2 cellular contexts compared by ENCODE assay signal in the genomic region with DNA sequence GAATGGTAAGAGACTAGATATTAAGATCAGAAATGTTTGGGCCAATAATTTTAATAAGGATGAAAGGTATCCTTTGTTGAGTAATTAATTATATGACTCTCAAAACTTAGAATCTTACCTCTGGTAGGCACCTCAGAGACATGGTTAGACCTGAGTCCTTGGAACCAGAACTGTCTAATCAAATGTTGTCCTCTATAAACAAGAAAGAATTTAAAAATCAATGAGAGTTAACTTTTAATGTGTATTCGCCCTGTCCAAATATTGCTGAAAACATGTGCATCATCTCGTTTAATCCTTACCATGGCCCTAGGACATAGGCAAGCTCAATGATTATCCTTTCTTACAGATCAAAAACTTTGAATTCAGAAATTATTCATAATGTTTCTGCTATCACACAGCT.
TF ChIP-seq lines count a peak whose summit lies in the region.

No MANE protein-coding gene starts in this region.

TF ChIP-seq in HepG2, 621 proteins besides CTCF, POLR2A, EP300 and RAD21:
- TF ChIP-seq, protein P1, sequence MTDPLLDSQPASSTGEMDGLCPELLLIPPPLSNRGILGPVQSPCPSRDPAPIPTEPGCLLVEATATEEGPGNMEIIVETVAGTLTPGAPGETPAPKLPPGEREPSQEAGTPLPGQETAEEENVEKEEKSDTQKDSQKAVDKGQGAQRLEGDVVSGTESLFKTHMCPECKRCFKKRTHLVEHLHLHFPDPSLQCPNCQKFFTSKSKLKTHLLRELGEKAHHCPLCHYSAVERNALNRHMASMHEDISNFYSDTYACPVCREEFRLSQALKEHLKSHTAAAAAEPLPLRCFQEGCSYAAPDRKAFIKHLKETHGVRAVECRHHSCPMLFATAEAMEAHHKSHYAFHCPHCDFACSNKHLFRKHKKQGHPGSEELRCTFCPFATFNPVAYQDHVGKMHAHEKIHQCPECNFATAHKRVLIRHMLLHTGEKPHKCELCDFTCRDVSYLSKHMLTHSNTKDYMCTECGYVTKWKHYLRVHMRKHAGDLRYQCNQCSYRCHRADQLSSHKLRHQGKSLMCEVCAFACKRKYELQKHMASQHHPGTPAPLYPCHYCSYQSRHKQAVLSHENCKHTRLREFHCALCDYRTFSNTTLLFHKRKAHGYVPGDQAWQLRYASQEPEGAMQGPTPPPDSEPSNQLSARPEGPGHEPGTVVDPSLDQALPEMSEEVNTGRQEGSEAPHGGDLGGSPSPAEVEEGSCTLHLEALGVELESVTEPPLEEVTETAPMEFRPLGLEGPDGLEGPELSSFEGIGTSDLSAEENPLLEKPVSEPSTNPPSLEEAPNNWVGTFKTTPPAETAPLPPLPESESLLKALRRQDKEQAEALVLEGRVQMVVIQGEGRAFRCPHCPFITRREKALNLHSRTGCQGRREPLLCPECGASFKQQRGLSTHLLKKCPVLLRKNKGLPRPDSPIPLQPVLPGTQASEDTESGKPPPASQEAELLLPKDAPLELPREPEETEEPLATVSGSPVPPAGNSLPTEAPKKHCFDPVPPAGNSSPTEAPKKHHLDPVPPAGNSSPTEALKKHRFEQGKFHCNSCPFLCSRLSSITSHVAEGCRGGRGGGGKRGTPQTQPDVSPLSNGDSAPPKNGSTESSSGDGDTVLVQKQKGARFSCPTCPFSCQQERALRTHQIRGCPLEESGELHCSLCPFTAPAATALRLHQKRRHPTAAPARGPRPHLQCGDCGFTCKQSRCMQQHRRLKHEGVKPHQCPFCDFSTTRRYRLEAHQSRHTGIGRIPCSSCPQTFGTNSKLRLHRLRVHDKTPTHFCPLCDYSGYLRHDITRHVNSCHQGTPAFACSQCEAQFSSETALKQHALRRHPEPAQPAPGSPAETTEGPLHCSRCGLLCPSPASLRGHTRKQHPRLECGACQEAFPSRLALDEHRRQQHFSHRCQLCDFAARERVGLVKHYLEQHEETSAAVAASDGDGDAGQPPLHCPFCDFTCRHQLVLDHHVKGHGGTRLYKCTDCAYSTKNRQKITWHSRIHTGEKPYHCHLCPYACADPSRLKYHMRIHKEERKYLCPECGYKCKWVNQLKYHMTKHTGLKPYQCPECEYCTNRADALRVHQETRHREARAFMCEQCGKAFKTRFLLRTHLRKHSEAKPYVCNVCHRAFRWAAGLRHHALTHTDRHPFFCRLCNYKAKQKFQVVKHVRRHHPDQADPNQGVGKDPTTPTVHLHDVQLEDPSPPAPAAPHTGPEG (CRISPR knock-in tag; IDR thresholded peaks at IDR 0.05): no peak
- TF ChIP-seq, protein P2, sequence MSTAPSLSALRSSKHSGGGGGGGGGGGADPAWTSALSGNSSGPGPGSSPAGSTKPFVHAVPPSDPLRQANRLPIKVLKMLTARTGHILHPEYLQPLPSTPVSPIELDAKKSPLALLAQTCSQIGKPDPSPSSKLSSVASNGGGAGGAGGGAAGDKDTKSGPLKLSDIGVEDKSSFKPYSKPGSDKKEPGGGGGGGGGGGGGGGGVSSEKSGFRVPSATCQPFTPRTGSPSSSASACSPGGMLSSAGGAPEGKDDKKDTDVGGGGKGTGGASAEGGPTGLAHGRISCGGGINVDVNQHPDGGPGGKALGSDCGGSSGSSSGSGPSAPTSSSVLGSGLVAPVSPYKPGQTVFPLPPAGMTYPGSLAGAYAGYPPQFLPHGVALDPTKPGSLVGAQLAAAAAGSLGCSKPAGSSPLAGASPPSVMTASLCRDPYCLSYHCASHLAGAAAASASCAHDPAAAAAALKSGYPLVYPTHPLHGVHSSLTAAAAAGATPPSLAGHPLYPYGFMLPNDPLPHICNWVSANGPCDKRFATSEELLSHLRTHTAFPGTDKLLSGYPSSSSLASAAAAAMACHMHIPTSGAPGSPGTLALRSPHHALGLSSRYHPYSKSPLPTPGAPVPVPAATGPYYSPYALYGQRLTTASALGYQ (CRISPR knock-in tag; IDR thresholded peaks at IDR 0.05): no peak
- TF ChIP-seq FOXA1 (IDR thresholded peaks at IDR 0.05): no peak
- no peak for TF ChIP-seq FOXA1 (CRISPR knock-in tag; IDR thresholded peaks at IDR 0.05)
- TF ChIP-seq CBX1 (IDR thresholded peaks at IDR 0.05; ENCODE audit: low read depth): no peak
- TF ChIP-seq KLF12 (CRISPR knock-in tag; IDR thresholded peaks at IDR 0.05; ENCODE audit: borderline replicate concordance): no peak
- no peak for TF ChIP-seq AGO2 (optimal IDR thresholded peaks at IDR 0.05; ENCODE audit: low read depth, low read length)
- no peak for TF ChIP-seq XBP1 (CRISPR knock-in tag; IDR thresholded peaks at IDR 0.05)

TF ChIP-seq in A549, 52 proteins besides CTCF, POLR2A, EP300 and RAD21:
- no peak for TF ChIP-seq KDM1A (IDR thresholded peaks at IDR 0.05; ENCODE audit: low read depth)
- no peak for TF ChIP-seq RCOR1 (IDR thresholded peaks at IDR 0.05; ENCODE audit: low read depth, low read length)
- TF ChIP-seq, protein P3, sequence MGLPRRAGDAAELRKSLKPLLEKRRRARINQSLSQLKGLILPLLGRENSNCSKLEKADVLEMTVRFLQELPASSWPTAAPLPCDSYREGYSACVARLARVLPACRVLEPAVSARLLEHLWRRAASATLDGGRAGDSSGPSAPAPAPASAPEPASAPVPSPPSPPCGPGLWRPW (IDR thresholded peaks at IDR 0.05): no peak
- TF ChIP-seq, protein P4, sequence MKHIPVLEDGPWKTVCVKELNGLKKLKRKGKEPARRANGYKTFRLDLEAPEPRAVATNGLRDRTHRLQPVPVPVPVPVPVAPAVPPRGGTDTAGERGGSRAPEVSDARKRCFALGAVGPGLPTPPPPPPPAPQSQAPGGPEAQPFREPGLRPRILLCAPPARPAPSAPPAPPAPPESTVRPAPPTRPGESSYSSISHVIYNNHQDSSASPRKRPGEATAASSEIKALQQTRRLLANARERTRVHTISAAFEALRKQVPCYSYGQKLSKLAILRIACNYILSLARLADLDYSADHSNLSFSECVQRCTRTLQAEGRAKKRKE (CRISPR knock-in tag; IDR thresholded peaks at IDR 0.05; ENCODE audit: low read depth): no peak
- TF ChIP-seq, protein P5, sequence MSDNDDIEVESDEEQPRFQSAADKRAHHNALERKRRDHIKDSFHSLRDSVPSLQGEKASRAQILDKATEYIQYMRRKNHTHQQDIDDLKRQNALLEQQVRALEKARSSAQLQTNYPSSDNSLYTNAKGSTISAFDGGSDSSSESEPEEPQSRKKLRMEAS (IDR thresholded peaks at IDR 0.05): no peak
